33 cellular contexts compared by ENCODE assay signal in the genomic region with DNA sequence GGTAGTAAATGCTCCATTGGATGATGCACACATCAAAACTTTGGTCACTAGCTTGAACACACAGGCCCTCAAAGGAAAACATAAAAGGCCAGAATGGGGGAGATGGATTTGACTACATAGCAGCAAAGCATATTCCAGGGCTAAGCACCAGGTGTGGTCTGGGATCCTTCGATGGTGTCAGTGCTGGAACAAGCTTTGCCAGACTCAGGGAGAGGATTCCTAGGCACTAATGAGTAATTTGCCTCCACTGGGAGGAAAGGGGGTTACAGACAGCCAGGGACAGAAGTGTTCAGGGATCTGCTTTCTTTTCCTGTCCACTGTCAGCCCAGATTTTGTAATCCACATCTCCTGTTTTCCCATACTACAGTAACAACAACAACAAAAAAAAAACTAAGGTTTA.
"Had no signal": no experiment of that assay in that cellular context is flagged by ENCODE, and none has a peak within 500 bp of the region (broad histone marks: within the 10 kb centered on the region; RNA-seq: fewer than 3 reads in every experiment).

No MANE protein-coding gene starts in this region.

- H3K4me3 Mint-ChIP-seq: activated B cell treated with CpG ODN at 0.5 μM for 24 hours; activated CD8-positive, alpha-beta memory T cell treated with anti-CD3 and anti-CD28 coated beads, Interleukin-2, amount 10 ng/mL, durations not matched to agents 7 days and 5 days; activated CD8-positive, alpha-beta T cell treated with anti-CD3 and anti-CD28 coated beads, Interleukin-2, amount 10 ng/mL, durations not matched to agents 7 days and 5 days; activated naive CD4-positive, alpha-beta T cell treated with anti-CD3 and anti-CD28 coated beads for 36 hours; activated naive CD4-positive, alpha-beta T cell treated with anti-CD3 and anti-CD28 coated beads, Interleukin-2, amount 50 U/mL, for 24 hours; activated naive CD8-positive, alpha-beta T cell treated with anti-CD3 and anti-CD28 coated beads, Interleukin-2, amount 10 ng/mL, durations not matched to agents 7 days and 5 days; activated T-helper 1 cell treated with anti-CD3 and anti-CD28 coated beads, Interleukin-12 subunit alpha, Interleukin-12 subunit beta, Interleukin-2, Interleukin-4 antibody, amounts not matched to agents 30 ng/mL and 10 ng/mL and 1 ng/mL, durations not matched to agents 14 hours and 24 hours and 36 hours; brain; T-helper 17 cell; T-helper 2 cell treated with Interferon-gamma antibody and Interleukin-4, amounts not matched to agents 5 μg/mL and 100 μg/mL, for 36 hours had no signal

- H3K9me3 Mint-ChIP-seq: activated B cell treated with CpG ODN at 0.5 μM for 24 hours; activated naive CD4-positive, alpha-beta T cell treated with anti-CD3 and anti-CD28 coated beads for 36 hours; activated naive CD4-positive, alpha-beta T cell treated with anti-CD3 and anti-CD28 coated beads, Interleukin-2, amount 50 U/mL, for 24 hours; activated naive CD8-positive, alpha-beta T cell treated with anti-CD3 and anti-CD28 coated beads, Interleukin-2, amount 10 ng/mL, durations not matched to agents 7 days and 5 days; activated T-helper 1 cell treated with anti-CD3 and anti-CD28 coated beads, Interleukin-12 subunit alpha, Interleukin-12 subunit beta, Interleukin-2, Interleukin-4 antibody, amounts not matched to agents 30 ng/mL and 10 ng/mL and 1 ng/mL, durations not matched to agents 14 hours and 24 hours and 36 hours; activated T-helper 2 cell treated with anti-CD3 and anti-CD28 coated beads, Interferon-gamma antibody, Interleukin-2, Interleukin-4, amounts not matched to agents 10 μg/mL and 5 μg/mL and 100 μg/mL, durations not matched to agents 14 hours and 24 hours and 36 hours; brain; T-helper 2 cell treated with Interferon-gamma antibody and Interleukin-4, amounts not matched to agents 5 μg/mL and 100 μg/mL, for 36 hours had no signal

- H3K4me1 ChIP-seq: ascending aorta, breast epithelium, colonic mucosa, esophagus squamous epithelium, gastroesophageal sphincter, heart right ventricle had no signal

- H3K36me3 Mint-ChIP-seq: activated CD8-positive, alpha-beta memory T cell treated with anti-CD3 and anti-CD28 coated beads, Interleukin-2, amount 10 ng/mL, durations not matched to agents 7 days and 5 days; activated naive CD4-positive, alpha-beta T cell treated with anti-CD3 and anti-CD28 coated beads, Interleukin-2, amount 50 U/mL, for 24 hours; activated naive CD8-positive, alpha-beta T cell treated with anti-CD3 and anti-CD28 coated beads, Interleukin-2, amount 10 ng/mL, durations not matched to agents 7 days and 5 days; brain had no signal

- H3K27ac ChIP-seq: ascending aorta, breast epithelium, cardiac muscle cell, colonic mucosa, epithelial cell of prostate, esophagus squamous epithelium, gastroesophageal sphincter, heart right ventricle had no signal

- H3K27me3 ChIP-seq: ascending aorta, breast epithelium, cardiac muscle cell, colonic mucosa, esophagus squamous epithelium had no signal

- DNase-seq: activated B cell treated with CpG ODN at 0.5 μM for 24 hours; activated CD4-positive, alpha-beta T cell treated with anti-CD3 and anti-CD28 coated beads for 48 hours; activated CD4-positive, alpha-beta T cell treated with anti-CD3 and anti-CD28 coated beads, Interleukin-2, amount 50 U/mL, for 1 hour; activated CD4-positive, alpha-beta T cell treated with anti-CD3 and anti-CD28 coated beads, Interleukin-2, amount 50 U/mL, for 48 hours; activated CD8-positive, alpha-beta memory T cell treated with anti-CD3 and anti-CD28 coated beads, Interleukin-2, amount 10 ng/mL, durations not matched to agents 7 days and 5 days; activated CD8-positive, alpha-beta memory T cell treated with anti-CD3 and anti-CD28 coated beads, Interleukin-2, amount 50 U/mL, for 4 hours; activated CD8-positive, alpha-beta T cell treated with anti-CD3 and anti-CD28 coated beads, Interleukin-2, amount 10 ng/mL, durations not matched to agents 7 days and 5 days; activated effector memory CD4-positive, alpha-beta T cell treated with anti-CD3 and anti-CD28 coated beads, Interleukin-2, amount 50 U/mL, for 16 hours; activated naive CD4-positive, alpha-beta T cell treated with anti-CD3 and anti-CD28 coated beads for 36 hours; activated naive CD8-positive, alpha-beta T cell treated with anti-CD3 and anti-CD28 coated beads, Interleukin-2, amount 10 ng/mL, durations not matched to agents 7 days and 5 days; activated T-cell treated with anti-CD3 and anti-CD28 coated beads, Interleukin-2, amount 50 U/mL, for 1 hour; activated T-cell treated with anti-CD3 and anti-CD28 coated beads, Interleukin-2, amount 50 U/mL, for 48 hours; central memory CD4-positive, alpha-beta T cell; cerebellar nuclear complex; colonic mucosa; effector CD8-positive, alpha-beta T cell; esophagus squamous epithelium; foreskin melanocyte; heart right ventricle; T-helper 1 cell; T-helper 17 cell; T1000 had no signal

- H3K27ac Mint-ChIP-seq: activated B cell treated with CpG ODN at 0.5 μM for 24 hours; activated CD8-positive, alpha-beta memory T cell treated with anti-CD3 and anti-CD28 coated beads, Interleukin-2, amount 10 ng/mL, durations not matched to agents 7 days and 5 days; activated CD8-positive, alpha-beta T cell treated with anti-CD3 and anti-CD28 coated beads, Interleukin-2, amount 10 ng/mL, durations not matched to agents 7 days and 5 days; activated naive CD4-positive, alpha-beta T cell treated with anti-CD3 and anti-CD28 coated beads for 36 hours; activated naive CD4-positive, alpha-beta T cell treated with anti-CD3 and anti-CD28 coated beads, Interleukin-2, amount 50 U/mL, for 24 hours; activated naive CD8-positive, alpha-beta T cell treated with anti-CD3 and anti-CD28 coated beads, Interleukin-2, amount 10 ng/mL, durations not matched to agents 7 days and 5 days; activated T-helper 1 cell treated with anti-CD3 and anti-CD28 coated beads, Interleukin-12 subunit alpha, Interleukin-12 subunit beta, Interleukin-2, Interleukin-4 antibody, amounts not matched to agents 30 ng/mL and 10 ng/mL and 1 ng/mL, durations not matched to agents 14 hours and 24 hours and 36 hours; activated T-helper 2 cell treated with anti-CD3 and anti-CD28 coated beads, Interferon-gamma antibody, Interleukin-2, Interleukin-4, amounts not matched to agents 10 μg/mL and 5 μg/mL and 100 μg/mL, durations not matched to agents 14 hours and 24 hours and 36 hours; brain; T-helper 17 cell; T-helper 2 cell treated with Interferon-gamma antibody and Interleukin-4, amounts not matched to agents 5 μg/mL and 100 μg/mL, for 36 hours had no signal

- H3K36me3 ChIP-seq: ascending aorta, breast epithelium, cardiac muscle cell, colonic mucosa, esophagus squamous epithelium, gastroesophageal sphincter, heart right ventricle had no signal

- ATAC-seq: activated CD4-positive, CD25-positive, alpha-beta regulatory T cell treated with anti-CD3 and anti-CD28 coated beads, Interleukin-2, amount 50 U/mL, for 24 hours; activated CD8-positive, alpha-beta memory T cell treated with anti-CD3 and anti-CD28 coated beads, Interleukin-2, amount 10 ng/mL, durations not matched to agents 7 days and 5 days; activated CD8-positive, alpha-beta T cell treated with anti-CD3 and anti-CD28 coated beads, Interleukin-2, amount 10 ng/mL, durations not matched to agents 7 days and 5 days; gastroesophageal sphincter; heart right ventricle; T-helper 17 cell had no signal

- H3K4me1 Mint-ChIP-seq: activated B cell treated with CpG ODN at 0.5 μM for 24 hours; activated CD8-positive, alpha-beta memory T cell treated with anti-CD3 and anti-CD28 coated beads, Interleukin-2, amount 10 ng/mL, durations not matched to agents 7 days and 5 days; activated naive CD4-positive, alpha-beta T cell treated with anti-CD3 and anti-CD28 coated beads, Interleukin-2, amount 50 U/mL, for 24 hours; activated naive CD8-positive, alpha-beta T cell treated with anti-CD3 and anti-CD28 coated beads, Interleukin-2, amount 10 ng/mL, durations not matched to agents 7 days and 5 days; brain; T-helper 17 cell had no signal

- H3K4me3 ChIP-seq: ascending aorta, breast epithelium, cardiac muscle cell, colonic mucosa, esophagus squamous epithelium, gastroesophageal sphincter, heart right ventricle had no signal
